Comparison of ENCODE assay signal across 1 cellular context in genomic region chr16:9522589-9522988, GRCh38.
TF ChIP-seq lines count a peak whose summit lies in the region.

No MANE protein-coding gene starts in this region.

TF ChIP-seq in WTC11, 78 proteins besides CTCF, POLR2A, EP300 and RAD21 (continued from another document):
- TF ChIP-seq PREB (CRISPR knock-in tag; IDR thresholded peaks at IDR 0.05; ENCODE audit: borderline replicate concordance) (no peak), MYBL2 (CRISPR knock-in tag; IDR thresholded peaks at IDR 0.05) (no peak), GRHL2 (CRISPR knock-in tag; IDR thresholded peaks at IDR 0.05; ENCODE audit: insufficient replicate concordance, severe bottlenecking) (no peak), E2F5 (CRISPR knock-in tag; IDR thresholded peaks at IDR 0.05) (no peak), ATF2 (CRISPR knock-in tag; IDR thresholded peaks at IDR 0.05; ENCODE audit: borderline replicate concordance, low read depth) (no peak), GTF2I (CRISPR knock-in tag; conservative IDR thresholded peaks at IDR 0.05) (no peak), ZSCAN18 (CRISPR knock-in tag; IDR thresholded peaks at IDR 0.05) (no peak)
